ENCODE assay signal across 7 cellular contexts in the genomic region with DNA sequence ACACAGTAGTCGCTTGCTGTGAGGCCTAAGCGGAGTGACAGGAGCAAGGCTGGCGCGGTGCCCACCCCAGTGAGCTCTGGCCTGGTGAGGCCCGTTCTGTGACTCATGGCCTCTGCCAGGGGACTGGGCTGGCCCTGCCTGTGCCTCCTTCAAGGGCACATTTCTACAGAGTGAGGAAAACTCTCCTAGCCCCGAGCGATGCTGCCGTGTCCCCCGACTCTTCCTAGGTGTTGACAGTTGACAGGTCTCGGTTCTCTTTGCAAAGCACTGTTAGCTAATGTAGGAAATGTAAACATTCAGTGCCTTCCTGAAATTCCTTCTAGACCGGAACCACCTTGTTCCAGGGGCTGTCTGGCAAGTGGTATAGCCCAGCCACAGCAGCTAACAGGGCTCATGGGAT. TPM values are rescaled to one million over a fixed set of nuclear protein-coding genes. Genes with fewer than 3 reads are reported as not detected.
DNase-seq lines count a peak whose midpoint lies in the region; ATAC-seq and TF ChIP-seq lines count a peak whose summit lies in the region.

No MANE protein-coding gene starts in this region.

- DNase-seq in LNCaP clone FGC (ENCODE audit: low read depth): peak; percentile 52
- DNase-seq in cardiac fibroblast (ENCODE audit: low read depth in 2 of 2): peak; percentile 35 to 42
- DNase-seq in kidney tubule cell (ENCODE audit: low spot score): peak; percentile 65
- DNase-seq in suprapubic skin (ENCODE audit: low spot score in 2 of 2): peak in 1 of 2 donors; percentile 79
- DNase-seq in natural killer cell: no peak
- DNase-seq in posterior vena cava (ENCODE audit: low spot score): no peak

- intact Hi-C loops in natural killer cell (cut with micrococcal nuclease) (no loop called here), posterior vena cava (cut with DNase I) (loop anchor here in 1 of 2 donors (5.0 kb wide), 1 partner anchor 116 kb away; no protein-coding TSS in a partner anchor)

- peaks cover 6 to 24% of the 10 kb centered on the region in 2 donors for H3K4me1 Mint-ChIP-seq in natural killer cell

- TF ChIP-seq CTCF in LNCaP clone FGC (IDR thresholded peaks at IDR 0.05; ENCODE audit: control insufficient read depth, extremely low read depth, insufficient read depth): no peak
- no peak for TF ChIP-seq CTCF in cardiac fibroblast (IDR thresholded peaks at IDR 0.05; ENCODE audit: low read depth, low read length)
- TF ChIP-seq CTCF in suprapubic skin (IDR thresholded peaks at IDR 0.05): no peak
- TF ChIP-seq CTCF in natural killer cell (IDR thresholded peaks at IDR 0.05): no peak

- no peak overlapping the region for H3K27ac Mint-ChIP-seq in natural killer cell

- peaks cover 41% of the 10 kb centered on the region for H3K4me1 ChIP-seq in suprapubic skin

- H3K36me3 ChIP-seq in suprapubic skin: no peaks in the 10 kb centered on the region

- peaks cover 8 to 17% of the 10 kb centered on the region in 2 donors for H3K27me3 Mint-ChIP-seq in natural killer cell (ENCODE audit: low read depth in 2 of 2)

- H3K27me3 ChIP-seq in suprapubic skin: no peaks in the 10 kb centered on the region

- no peak for TF ChIP-seq EP300 in suprapubic skin (IDR thresholded peaks at IDR 0.05)

- H3K4me3 ChIP-seq in LNCaP clone FGC (ENCODE audit: low read depth, low read length): no peak overlapping the region
- H3K4me3 ChIP-seq in cardiac fibroblast (replicated peaks in 1 of 2; ENCODE audit: low read depth in 2 of 2, low read length in 2 of 2): no peak overlapping the region
- H3K4me3 ChIP-seq in suprapubic skin: no peak overlapping the region

- ATAC-seq in natural killer cell (no peak), HG03108 (IDR thresholded peaks at IDR 0.05; ENCODE audit: unreplicated experiment) (no peak)

- WGBS in suprapubic skin: 38% methylated on average over 10 of the region's 11 CpGs

- H3K4me3 Mint-ChIP-seq in natural killer cell: no peak overlapping the region

- H3K36me3 Mint-ChIP-seq in natural killer cell: no peaks in the 10 kb centered on the region

- H3K9me3 Mint-ChIP-seq in natural killer cell: no peaks in the 10 kb centered on the region

- H3K27ac ChIP-seq in suprapubic skin: peak overlapping the region; percentile 69

- H3K9me3 ChIP-seq in suprapubic skin: no peaks in the 10 kb centered on the region

- no peak for TF ChIP-seq POLR2A in suprapubic skin (IDR thresholded peaks at IDR 0.05)

RNA-seq across cellular contexts. Expression of a gene that starts 43.9 kb away (rescaled TPM):
- 10 to 100 TPM; 32.0 to 54.0 (median 35.2) TPM for total RNA-seq in suprapubic skin
- 10 to 100 TPM; 10.4 to 14.7 (median 13.8) TPM for total RNA-seq in natural killer cell
- 10 to 100 TPM; 11.8 to 12.4 TPM for total RNA-seq in posterior vena cava

RNA-seq across cellular contexts. Expression of a gene that starts 52.4 kb away (rescaled TPM):
- total RNA-seq in suprapubic skin (1 to 10 TPM in 3 of 4 donors, not detected in 1; 1.9 to 8.0 (median 5.5) TPM), natural killer cell (not detected), posterior vena cava (10 to 100 TPM; 21.1 to 24.4 TPM)

Comparison
In these comparisons a context has a peak if more than half of its experiments do, and no peak if none do; other contexts are left out.
1. DNase-seq: peak in LNCaP clone FGC (single experiment), cardiac fibroblast (2 of 2) and kidney tubule cell (single experiment); none in natural killer cell (single experiment) and posterior vena cava (single experiment).